20 cellular contexts compared by ENCODE assay signal in genomic region chr17:2210726-2211125, GRCh38.
"Had no signal": no experiment of that assay in that cellular context is flagged by ENCODE, and none has a peak within 500 bp of the region (broad histone marks: within the 10 kb centered on the region; RNA-seq: fewer than 3 reads in every experiment).

No MANE protein-coding gene starts in this region.

- H3K9me3 Mint-ChIP-seq: activated CD4-positive, alpha-beta T cell treated with anti-CD3 and anti-CD28 coated beads, Interleukin-2, amount 10 ng/mL, durations not matched to agents 7 days and 5 days; activated naive CD8-positive, alpha-beta T cell treated with anti-CD3 and anti-CD28 coated beads, Interleukin-2, amount 10 ng/mL, durations not matched to agents 7 days and 5 days; immature natural killer cell; nephron progenitor cell; stimulated activated memory B cell treated with anti-CD40 and anti-IgM and Interleukin-4, amounts not matched to agents 10 μg/mL and 1 μg/mL and 100 μg/mL, for 72 hours had no signal

- H3K9me3 ChIP-seq: stomach, suprapubic skin, tibial nerve had no signal

- H3K27ac ChIP-seq: hepatocyte, suprapubic skin had no signal

- H3K27me3 Mint-ChIP-seq: activated CD4-positive, alpha-beta T cell treated with anti-CD3 and anti-CD28 coated beads, Interleukin-2, amount 10 ng/mL, durations not matched to agents 7 days and 5 days; activated naive CD8-positive, alpha-beta T cell treated with anti-CD3 and anti-CD28 coated beads, Interleukin-2, amount 10 ng/mL, durations not matched to agents 7 days and 5 days; stimulated activated memory B cell treated with anti-CD40 and anti-IgM and Interleukin-4, amounts not matched to agents 10 μg/mL and 1 μg/mL and 100 μg/mL, for 72 hours had no signal

- DNase-seq: activated CD4-positive, alpha-beta T cell treated with anti-CD3 and anti-CD28 coated beads, Interleukin-2, amount 10 ng/mL, durations not matched to agents 7 days and 5 days; activated CD8-positive, alpha-beta T cell treated with anti-CD3 and anti-CD28 coated beads, Interleukin-2, amount 10 ng/mL, durations not matched to agents 7 days and 5 days; activated naive CD4-positive, alpha-beta T cell treated with Interleukin-2 at 50 U/mL for 16 hours; activated naive CD8-positive, alpha-beta T cell treated with anti-CD3 and anti-CD28 coated beads, Interleukin-2, amount 10 ng/mL, durations not matched to agents 7 days and 5 days; activated T-cell treated with anti-CD3 and anti-CD28 coated beads, Interleukin-2, amount 50 U/mL, for 48 hours; effector CD4-positive, alpha-beta T cell; erythroblast; foreskin keratinocyte; immature natural killer cell; nephron progenitor cell; nucleus accumbens; stimulated activated CD4-positive, alpha-beta T cell treated with anti-CD3 and anti-CD28 coated beads, Interleukin-15, amount 100 ng/mL, for 24 hours; stomach had no signal

- H3K4me3 Mint-ChIP-seq: activated CD4-positive, alpha-beta T cell treated with anti-CD3 and anti-CD28 coated beads, Interleukin-2, amount 10 ng/mL, durations not matched to agents 7 days and 5 days; activated CD8-positive, alpha-beta T cell treated with anti-CD3 and anti-CD28 coated beads, Interleukin-2, amount 10 ng/mL, durations not matched to agents 7 days and 5 days; activated naive CD8-positive, alpha-beta T cell treated with anti-CD3 and anti-CD28 coated beads, Interleukin-2, amount 10 ng/mL, durations not matched to agents 7 days and 5 days; immature natural killer cell; nephron progenitor cell; stimulated activated memory B cell treated with anti-CD40 and anti-IgM and Interleukin-4, amounts not matched to agents 10 μg/mL and 1 μg/mL and 100 μg/mL, for 72 hours had no signal

- H3K36me3 ChIP-seq: suprapubic skin had no signal

- H3K4me3 ChIP-seq: hepatocyte, smooth muscle cell, stomach, suprapubic skin, tibial nerve had no signal

- H3K27me3 ChIP-seq: foreskin keratinocyte, hepatocyte, stomach, suprapubic skin, tibial nerve had no signal

- ATAC-seq: activated CD8-positive, alpha-beta T cell treated with anti-CD3 and anti-CD28 coated beads, Interleukin-2, amount 10 ng/mL, durations not matched to agents 7 days and 5 days; foreskin keratinocyte; left lobe of liver; sciatic nerve; stimulated activated memory B cell treated with anti-CD40 and anti-IgM and Interleukin-4, amounts not matched to agents 10 μg/mL and 1 μg/mL and 100 μg/mL, for 72 hours had no signal

- H3K27ac Mint-ChIP-seq: activated CD8-positive, alpha-beta T cell treated with anti-CD3 and anti-CD28 coated beads, Interleukin-2, amount 10 ng/mL, durations not matched to agents 7 days and 5 days; nephron progenitor cell; stimulated activated memory B cell treated with anti-CD40 and anti-IgM and Interleukin-4, amounts not matched to agents 10 μg/mL and 1 μg/mL and 100 μg/mL, for 72 hours had no signal
